Comparison of ENCODE assay signal across 11 cellular contexts in the genomic region with DNA sequence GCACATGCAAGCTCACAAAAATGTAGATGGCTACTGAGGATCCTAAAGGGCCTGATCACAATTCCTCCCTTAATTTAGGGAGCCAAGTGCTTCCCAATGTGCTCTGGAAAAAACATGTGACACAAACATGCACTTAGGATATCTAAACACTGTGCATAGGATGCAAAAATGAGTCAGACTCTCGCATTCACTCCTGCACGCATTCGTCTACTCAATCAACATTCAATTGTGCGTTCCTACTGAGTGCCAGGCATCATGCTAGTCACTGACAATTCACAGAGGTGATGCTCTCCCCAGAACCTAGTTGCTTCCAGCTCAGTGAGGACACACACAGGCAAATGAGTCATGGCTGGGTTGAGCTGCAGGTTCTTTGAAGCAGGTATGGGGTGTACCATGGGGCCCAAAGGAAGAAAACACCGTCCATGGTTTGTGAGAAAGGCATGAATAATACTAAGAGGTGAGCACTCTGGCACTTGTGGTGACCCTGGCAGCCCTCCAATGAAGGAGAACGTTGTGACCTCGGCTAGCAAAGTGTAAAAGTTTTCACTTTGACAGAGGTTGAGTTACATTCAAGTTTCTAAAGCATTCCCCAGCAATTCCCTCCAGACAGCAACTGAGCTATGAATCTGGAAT.
DNase-seq lines count a peak whose midpoint lies in the region; ATAC-seq and TF ChIP-seq lines count a peak whose summit lies in the region.
"Had no signal": no experiment of that assay in that cellular context is flagged by ENCODE, and none has a peak within 500 bp of the region (broad histone marks: within the 10 kb centered on the region; RNA-seq: fewer than 3 reads in every experiment).

No MANE protein-coding gene starts in this region.

- no peak overlapping the region for H3K4me3 ChIP-seq in CD4-positive, alpha-beta memory T cell (ENCODE audit: low read length in 2 of 2)

- CTCF ChIA-PET in activated CD4-positive, alpha-beta memory T cell treated with anti-CD3 and anti-CD28 coated beads for 36 hours (lab: Charles Lee), result interaction anchor here (1.5 to 1.8 kb wide), 2 partner anchors 29 to 308 kb away, joined by 4 to 5 read pairs; no protein-coding TSS in a partner anchor
- CTCF ChIA-PET in activated CD4-positive, alpha-beta memory T cell treated with anti-CD3 and anti-CD28 coated beads, Interleukin-2, amount 10 ng/mL, durations not matched to agents 7 days and 5 days (lab: Charles Lee), result no interaction called here
- CTCF ChIA-PET in MCF 10A (lab: Yijun Ruan, JAX), result interaction anchor here (0.7 to 1.0 kb wide), 2 partner anchors 9 to 13 kb away, joined by 3 to 5 read pairs; no protein-coding TSS in a partner anchor
- CTCF ChIA-PET in CD4-positive, alpha-beta memory T cell (lab: Charles Lee; ENCODE audit: partially characterized antibody), result no interaction called here

- POLR2A ChIA-PET in activated CD4-positive, alpha-beta memory T cell treated with anti-CD3 and anti-CD28 coated beads for 36 hours (lab: Charles Lee), result no interaction called here
- POLR2A ChIA-PET in activated CD4-positive, alpha-beta memory T cell treated with anti-CD3 and anti-CD28 coated beads, Interleukin-2, amount 10 ng/mL, durations not matched to agents 7 days and 5 days (lab: Charles Lee), result no interaction called here
- POLR2A ChIA-PET in MCF 10A (lab: Yijun Ruan, JAX), result interaction anchor here (1.5 kb wide), 2 partner anchors 11 to 18 kb away, joined by 3 to 6 read pairs; no protein-coding TSS in a partner anchor
- POLR2A ChIA-PET in CD4-positive, alpha-beta memory T cell (lab: Charles Lee; ENCODE audit: partially characterized antibody), result no interaction called here

- no peaks in the 10 kb centered on the region for H3K36me3 Mint-ChIP-seq in activated CD4-positive, alpha-beta memory T cell treated with anti-CD3 and anti-CD28 coated beads for 36 hours
- no peaks in the 10 kb centered on the region for H3K36me3 Mint-ChIP-seq in activated CD4-positive, alpha-beta memory T cell treated with anti-CD3 and anti-CD28 coated beads, Interleukin-2, amount 10 ng/mL, durations not matched to agents 7 days and 5 days (ENCODE audit: low read depth)
- no peaks in the 10 kb centered on the region for H3K36me3 Mint-ChIP-seq in MCF 10A (ENCODE audit: insufficient read depth, unreplicated experiment)
- no peaks in the 10 kb centered on the region for H3K36me3 Mint-ChIP-seq in CD4-positive, alpha-beta memory T cell

- peaks cover 3% of the 10 kb centered on the region for H3K27me3 Mint-ChIP-seq in activated CD4-positive, alpha-beta memory T cell treated with anti-CD3 and anti-CD28 coated beads for 36 hours
- H3K27me3 Mint-ChIP-seq in activated CD4-positive, alpha-beta memory T cell treated with anti-CD3 and anti-CD28 coated beads, Interleukin-2, amount 10 ng/mL, durations not matched to agents 7 days and 5 days, result no peaks in the 10 kb centered on the region
- no peaks in the 10 kb centered on the region for H3K27me3 Mint-ChIP-seq in MCF 10A (ENCODE audit: insufficient read depth, unreplicated experiment)
- peaks cover 2 to 7% of the 10 kb centered on the region in 2 donors for H3K27me3 Mint-ChIP-seq in CD4-positive, alpha-beta memory T cell

- no peaks in the 10 kb centered on the region for H3K9me3 Mint-ChIP-seq in activated CD4-positive, alpha-beta memory T cell treated with anti-CD3 and anti-CD28 coated beads for 36 hours
- H3K9me3 Mint-ChIP-seq in activated CD4-positive, alpha-beta memory T cell treated with anti-CD3 and anti-CD28 coated beads, Interleukin-2, amount 10 ng/mL, durations not matched to agents 7 days and 5 days, result no peaks in the 10 kb centered on the region
- no peaks in the 10 kb centered on the region for H3K9me3 Mint-ChIP-seq in MCF 10A (ENCODE audit: unreplicated experiment)
- H3K9me3 Mint-ChIP-seq in CD4-positive, alpha-beta memory T cell, result peaks cover 0 to 2% (median 0%) of the 10 kb centered on the region in 8 donors

- DNase-seq in activated CD4-positive, alpha-beta memory T cell treated with anti-CD3 and anti-CD28 coated beads for 36 hours, result peak; percentile 56
- no peak for DNase-seq in activated CD4-positive, alpha-beta memory T cell treated with anti-CD3 and anti-CD28 coated beads, Interleukin-2, amount 10 ng/mL, durations not matched to agents 7 days and 5 days
- DNase-seq in MCF 10A (ENCODE audit: unreplicated experiment), result peak; percentile 24
- peak; percentile 85 for DNase-seq in renal cortical epithelial cell (ENCODE audit: low read depth)
- no peak for DNase-seq in CD4-positive, alpha-beta memory T cell
- DNase-seq: IMR-90, NCI-H2029 treated with DMSO at 0.1 percent for 48 hours, T-helper 9 cell had no signal

- H3K27me3 ChIP-seq in CD4-positive, alpha-beta memory T cell (ENCODE audit: insufficient read depth, low read length), result no peaks in the 10 kb centered on the region

- no peaks in the 10 kb centered on the region for H3K4me1 ChIP-seq in CD4-positive, alpha-beta memory T cell (ENCODE audit: insufficient read depth, low read length)

- no peak overlapping the region for H3K4me3 Mint-ChIP-seq in activated CD4-positive, alpha-beta memory T cell treated with anti-CD3 and anti-CD28 coated beads for 36 hours
- H3K4me3 Mint-ChIP-seq in activated CD4-positive, alpha-beta memory T cell treated with anti-CD3 and anti-CD28 coated beads, Interleukin-2, amount 10 ng/mL, durations not matched to agents 7 days and 5 days, result no peak overlapping the region
- H3K4me3 Mint-ChIP-seq in MCF 10A (ENCODE audit: unreplicated experiment), result no peak overlapping the region
- no peak overlapping the region for H3K4me3 Mint-ChIP-seq in CD4-positive, alpha-beta memory T cell

- H3K27ac Mint-ChIP-seq in activated CD4-positive, alpha-beta memory T cell treated with anti-CD3 and anti-CD28 coated beads for 36 hours, result no peak overlapping the region
- H3K27ac Mint-ChIP-seq in activated CD4-positive, alpha-beta memory T cell treated with anti-CD3 and anti-CD28 coated beads, Interleukin-2, amount 10 ng/mL, durations not matched to agents 7 days and 5 days, result no peak overlapping the region
- H3K27ac Mint-ChIP-seq in MCF 10A (ENCODE audit: low read depth, unreplicated experiment), result no peak overlapping the region
- H3K27ac Mint-ChIP-seq in CD4-positive, alpha-beta memory T cell, result no peak overlapping the region

- intact Hi-C loops in activated CD4-positive, alpha-beta memory T cell treated with anti-CD3 and anti-CD28 coated beads for 36 hours (cut with micrococcal nuclease), result loop anchor here (5.0 kb wide), 1 partner anchor 53 kb away; no protein-coding TSS in a partner anchor
- intact Hi-C loops in MCF 10A (cut with micrococcal nuclease), result no loop called here
- intact Hi-C loops in CD4-positive, alpha-beta memory T cell (cut with micrococcal nuclease), result no loop called here

- H3K27ac ChIP-seq in CD4-positive, alpha-beta memory T cell (ENCODE audit: low read depth, low read length), result no peak overlapping the region

- no peaks in the 10 kb centered on the region for H3K36me3 ChIP-seq in CD4-positive, alpha-beta memory T cell (ENCODE audit: insufficient read depth, low read length)

- ATAC-seq in HG02798 (IDR thresholded peaks at IDR 0.05; ENCODE audit: poor library complexity, unreplicated experiment) (peak; percentile 68), GM19395 (IDR thresholded peaks at IDR 0.05; ENCODE audit: unreplicated experiment) (no peak), GM18861 (IDR thresholded peaks at IDR 0.05; ENCODE audit: unreplicated experiment) (no peak)

- H3K9me3 ChIP-seq in CD4-positive, alpha-beta memory T cell (ENCODE audit: control insufficient read depth in 1 of 2, low read length in 2 of 2), result no peaks in the 10 kb centered on the region

- no TSS peak for BruUV-seq in MCF 10A (replicated peaks; lab: Mats Ljungman, UMichigan)

- TF ChIP-seq CTCF in MCF 10A (IDR thresholded peaks at IDR 0.05; ENCODE audit: unreplicated experiment), result no peak

- peaks cover 2% of the 10 kb centered on the region for H3K4me1 Mint-ChIP-seq in activated CD4-positive, alpha-beta memory T cell treated with anti-CD3 and anti-CD28 coated beads for 36 hours (ENCODE audit: low read depth)
- H3K4me1 Mint-ChIP-seq in activated CD4-positive, alpha-beta memory T cell treated with anti-CD3 and anti-CD28 coated beads, Interleukin-2, amount 10 ng/mL, durations not matched to agents 7 days and 5 days, result no peaks in the 10 kb centered on the region
- peaks cover 7% of the 10 kb centered on the region for H3K4me1 Mint-ChIP-seq in MCF 10A (ENCODE audit: insufficient read depth, unreplicated experiment)
- no peaks in the 10 kb centered on the region for H3K4me1 Mint-ChIP-seq in CD4-positive, alpha-beta memory T cell

Comparison
In these comparisons a context has a peak if more than half of its experiments do, and no peak if none do; other contexts are left out.
1. DNase-seq: peak in activated CD4-positive, alpha-beta memory T cell treated with anti-CD3 and anti-CD28 coated beads for 36 hours (single experiment), MCF 10A (single experiment) and renal cortical epithelial cell (single experiment); none in activated CD4-positive, alpha-beta memory T cell treated with anti-CD3 and anti-CD28 coated beads, Interleukin-2, amount 10 ng/mL, durations not matched to agents 7 days and 5 days (single experiment) and CD4-positive, alpha-beta memory T cell (0 of 5).
2. CTCF ChIA-PET loops: an anchor here in activated CD4-positive, alpha-beta memory T cell treated with anti-CD3 and anti-CD28 coated beads for 36 hours (1.5 to 1.8 kb wide) and MCF 10A (0.7 to 1.0 kb wide); none called in activated CD4-positive, alpha-beta memory T cell treated with anti-CD3 and anti-CD28 coated beads, Interleukin-2, amount 10 ng/mL, durations not matched to agents 7 days and 5 days and CD4-positive, alpha-beta memory T cell.